ENCODE assay signal across 1 cellular context in genomic region chr20:62370115-62370806, GRCh38.
TF ChIP-seq lines count a peak whose summit lies in the region.

No MANE protein-coding gene starts in this region.

TF ChIP-seq in H1, 55 proteins besides CTCF, POLR2A, EP300 and RAD21:
- TF ChIP-seq POLR2AphosphoS5 (IDR thresholded peaks at IDR 0.05; ENCODE audit: low read depth, low read length) = no peak
- no peak for TF ChIP-seq PHF8 (conservative IDR thresholded peaks at IDR 0.05; ENCODE audit: low read depth, low read length)
- TF ChIP-seq CREB1 (IDR thresholded peaks at IDR 0.05) = no peak
- no peak for TF ChIP-seq TEAD4 (IDR thresholded peaks at IDR 0.05; ENCODE audit: low read depth, low read length)
- no peak for TF ChIP-seq GTF2F1 (IDR thresholded peaks at IDR 0.05; ENCODE audit: borderline replicate concordance, low read depth, low read length)
- TF ChIP-seq SUZ12 (IDR thresholded peaks at IDR 0.05; ENCODE audit: low read length) = no peak
- TF ChIP-seq NRF1 (IDR thresholded peaks at IDR 0.05; ENCODE audit: low read depth, low read length) = no peak
- TF ChIP-seq JUN (IDR thresholded peaks at IDR 0.05; ENCODE audit: low read depth, low read length) = no peak
- no peak for TF ChIP-seq CEBPB (IDR thresholded peaks at IDR 0.05; ENCODE audit: low read depth, low read length)
- no peak for TF ChIP-seq USF2 (IDR thresholded peaks at IDR 0.05; ENCODE audit: low read length)
- no peak for TF ChIP-seq BCL11A (IDR thresholded peaks at IDR 0.05; ENCODE audit: low read depth in 2 of 2, low read length in 2 of 2)
- no peak for TF ChIP-seq CHD2 (IDR thresholded peaks at IDR 0.05; ENCODE audit: low read length)
- TF ChIP-seq JUND (IDR thresholded peaks at IDR 0.05; ENCODE audit: low read length) = no peak
